23 cellular contexts compared by ENCODE assay signal in genomic region chr13:33445476-33445875, GRCh38.
DNase-seq lines count a peak whose midpoint lies in the region; ATAC-seq, FAIRE-seq and TF ChIP-seq lines count a peak whose summit lies in the region.
"Had no signal": no experiment of that assay in that cellular context is flagged by ENCODE, and none has a peak within 500 bp of the region (broad histone marks: within the 10 kb centered on the region; RNA-seq: fewer than 3 reads in every experiment).

No MANE protein-coding gene starts in this region.

- H3K36me3 ChIP-seq in HepG2 (replicated peaks in 1 of 2; ENCODE audit: control insufficient read depth in 1 of 2, insufficient read depth in 2 of 2, low read length in 2 of 2) (0 out of 5 replicates have a peak, but pooled peaks cover 0 to 1% of the 10 kb centered on the region in 2 experiments), right lobe of liver (no peaks in the 10 kb centered on the region), keratinocyte (ENCODE audit: control insufficient read depth in 2 of 2, extremely low read depth in 1 of 2, insufficient read depth in 2 of 2, low read length in 2 of 2) (no peaks in the 10 kb centered on the region), tibial nerve (no peaks in the 10 kb centered on the region)
- H3K36me3 ChIP-seq: BLaER1 treated with 17β-estradiol and CSF1 and Interleukin-3, amounts not matched to agents 10 nM and 100 nM; SJCRH30 had no signal

- in situ Hi-C loops in HepG2 (cut with HindIII; ENCODE audit: extremely low pct_ligation_motif_present, low pct_unique_long_range_greater_than_20kb): no loop called here

- TF ChIP-seq POLR2A in HepG2 (IDR thresholded peaks at IDR 0.05; ENCODE audit: insufficient read depth in 1 of 2, low read depth in 2 of 2, low read length in 2 of 2): no peak
- TF ChIP-seq POLR2A in right lobe of liver (IDR thresholded peaks at IDR 0.05): no peak
- no peak for TF ChIP-seq POLR2A in tibial nerve (IDR thresholded peaks at IDR 0.05)

- H2AFZ ChIP-seq in HepG2 (ENCODE audit: low read length) (no peak overlapping the region), keratinocyte (ENCODE audit: control insufficient read depth, low read length) (peak overlapping the region; percentile 8)

- dilution Hi-C loops in keratinocyte (cut with MboI; ENCODE audit: extremely low pct_ligation_motif_present, low sequenced_read_pairs): no loop called here

- CTCF ChIA-PET in HepG2 (lab: Yijun Ruan, JAX; ENCODE audit: low intra/inter-chr PET ratio, low total read pairs): no interaction called here

- H3K79me2 ChIP-seq in HepG2 (ENCODE audit: insufficient read depth, low read length) (no peaks in the 10 kb centered on the region), keratinocyte (ENCODE audit: control insufficient read depth, insufficient read depth, low read length) (no peaks in the 10 kb centered on the region)

- no peak for ATAC-seq in HepG2
- ATAC-seq in right lobe of liver: no peak
- no peak for ATAC-seq in stimulated activated naive CD8-positive, alpha-beta T cell treated with anti-CD3 and anti-CD28 coated beads, Interleukin-15, amount 100 ng/mL, for 72 hours
- ATAC-seq in activated T-cell treated with anti-CD3 and anti-CD28 coated beads, Interleukin-2, amount 50 U/mL, for 72 hours (replicated peaks in 1 of 2): no peak
- ATAC-seq: A549; CD8-positive, alpha-beta T cell; HCT116 had no signal

- H3K4me3 Mint-ChIP-seq in stimulated activated naive CD8-positive, alpha-beta T cell treated with anti-CD3 and anti-CD28 coated beads, Interleukin-15, amount 100 ng/mL, for 72 hours: no peak overlapping the region
- H3K4me3 Mint-ChIP-seq in activated T-cell treated with anti-CD3 and anti-CD28 coated beads, Interleukin-2, amount 50 U/mL, for 72 hours: no peak overlapping the region
- H3K4me3 Mint-ChIP-seq: CD8-positive, alpha-beta T cell had no signal

- no peak for TF ChIP-seq RAD21 in HepG2 (CRISPR knock-in tag; IDR thresholded peaks at IDR 0.05)

- H3K9ac ChIP-seq in HepG2 (ENCODE audit: insufficient read depth, low read depth, low read length) (no peak overlapping the region), keratinocyte (ENCODE audit: control insufficient read depth, extremely low read depth, insufficient read depth, low read length) (no peak overlapping the region)
- H3K9ac ChIP-seq: BLaER1 treated with 17β-estradiol and CSF1 and Interleukin-3, amounts not matched to agents 10 nM and 100 nM had no signal

- DNase-seq in HepG2 (ENCODE audit: low spot score): no peak
- DNase-seq in right lobe of liver: no peak
- peak; percentile 68 for DNase-seq in NCI-H748 treated with DMSO at 0.1 percent for 48 hours (lab: John Stamatoyannopoulos, UW)
- no peak for DNase-seq in keratinocyte (ENCODE audit: low read depth, low spot score)
- no peak for DNase-seq in stimulated activated naive CD8-positive, alpha-beta T cell treated with anti-CD3 and anti-CD28 coated beads, Interleukin-15, amount 100 ng/mL, for 72 hours
- no peak for DNase-seq in GDM1 (lab: John Stamatoyannopoulos, UW)
- no peak for DNase-seq in activated T-cell treated with anti-CD3 and anti-CD28 coated beads, Interleukin-2, amount 50 U/mL, for 72 hours
- DNase-seq in tibial nerve (ENCODE audit: low spot score in 2 of 2): no peak
- DNase-seq: CD8-positive, alpha-beta T cell; DMS79; GOT3; Kasumi-1; MM.1S; NCI-H1105 treated with DMSO at 0.1 percent for 48 hours; NCI-H187; NCI-H345; NCI-H524 treated with DMSO at 0.1 percent for 48 hours; OCI-M1 had no signal

- FAIRE-seq in HepG2 (lab: Jason Lieb, UNC) (no peak), keratinocyte (lab: Jason Lieb, UNC) (no peak)
- FAIRE-seq: A549 had no signal

- TF ChIP-seq EP300 in HepG2 (IDR thresholded peaks at IDR 0.05; ENCODE audit: low read depth in 2 of 2, low read length in 2 of 2) (no peak), HepG2 (CRISPR knock-in tag; IDR thresholded peaks at IDR 0.05; ENCODE audit: borderline replicate concordance) (no peak), tibial nerve (IDR thresholded peaks at IDR 0.05) (no peak)

- H3K9me1 ChIP-seq in keratinocyte (ENCODE audit: control insufficient read depth, extremely low read depth, insufficient read depth, low read length): no peaks in the 10 kb centered on the region

- H3K4me2 ChIP-seq in HepG2 (ENCODE audit: low read depth, low read length) (no peak overlapping the region), keratinocyte (ENCODE audit: control insufficient read depth, extremely low read depth, insufficient read depth, low read depth, low read length) (no peak overlapping the region)
- H3K4me2 ChIP-seq: A549; BLaER1 treated with 17β-estradiol and CSF1 and Interleukin-3, amounts not matched to agents 10 nM and 100 nM had no signal

- no TSS peak for BruUV-seq in HepG2 (replicated peaks; lab: Mats Ljungman, UMichigan)

- H3K36me3 Mint-ChIP-seq in activated T-cell treated with anti-CD3 and anti-CD28 coated beads, Interleukin-2, amount 50 U/mL, for 72 hours (ENCODE audit: insufficient read depth in 2 of 2): no peaks in the 10 kb centered on the region
- H3K36me3 Mint-ChIP-seq: CD8-positive, alpha-beta T cell had no signal

- H3K27ac ChIP-seq in HepG2 (ENCODE audit: extremely low read length, insufficient read depth, low read length) (no peak overlapping the region), right lobe of liver (no peak overlapping the region), keratinocyte (ENCODE audit: control insufficient read depth, insufficient read depth, low read length) (no peak overlapping the region), tibial nerve (no peak overlapping the region)
- H3K27ac ChIP-seq: A549; BLaER1 treated with 17β-estradiol and CSF1 and Interleukin-3, amounts not matched to agents 10 nM and 100 nM; RWPE1; SJCRH30 had no signal

- no peaks in the 10 kb centered on the region for H3K27me3 Mint-ChIP-seq in stimulated activated naive CD8-positive, alpha-beta T cell treated with anti-CD3 and anti-CD28 coated beads, Interleukin-15, amount 100 ng/mL, for 72 hours
- H3K27me3 Mint-ChIP-seq in activated T-cell treated with anti-CD3 and anti-CD28 coated beads, Interleukin-2, amount 50 U/mL, for 72 hours (ENCODE audit: low read depth): peaks cover 5% of the 10 kb centered on the region

- H3K27me3 ChIP-seq in HepG2 (ENCODE audit: control insufficient read depth in 1 of 2, insufficient read depth in 2 of 2, low read length in 2 of 2) (no peaks in the 10 kb centered on the region), right lobe of liver (no peaks in the 10 kb centered on the region), keratinocyte (ENCODE audit: control insufficient read depth, extremely low read depth, insufficient read depth, low read length) (no peaks in the 10 kb centered on the region), tibial nerve (no peaks in the 10 kb centered on the region)
- H3K27me3 ChIP-seq: BLaER1 treated with 17β-estradiol and CSF1 and Interleukin-3, amounts not matched to agents 10 nM and 100 nM; SJCRH30 had no signal

- WGBS in HepG2 (ENCODE audit: low lambda C conversion rate): 92% methylated on average over 4 of the region's 4 CpGs
- WGBS in right lobe of liver (ENCODE audit: insufficient coverage, low coverage, low lambda C conversion rate, missing lambda C conversion rate): 82% methylated on average over 4 of the region's 4 CpGs
- 77 to 79% methylated on average over 4 of the region's 4 CpGs for WGBS in tibial nerve, 2 donors

- H3K4me1 ChIP-seq in HepG2 (ENCODE audit: insufficient read depth, low read length) (peaks cover 19% of the 10 kb centered on the region), right lobe of liver (no peaks in the 10 kb centered on the region), keratinocyte (ENCODE audit: control insufficient read depth, extremely low read depth, insufficient read depth, low read length) (peaks cover 15% of the 10 kb centered on the region), tibial nerve (peaks cover 0 to 16% (median 4%) of the 10 kb centered on the region in 4 donors)
- H3K4me1 ChIP-seq: A549 had no signal

- POLR2A ChIA-PET in HepG2 (lab: Yijun Ruan, JAX): no interaction called here

- no peak for TF ChIP-seq CTCF in HepG2 (CRISPR knock-in tag; IDR thresholded peaks at IDR 0.05)
- no peak for TF ChIP-seq CTCF in right lobe of liver (IDR thresholded peaks at IDR 0.05)
- TF ChIP-seq CTCF in keratinocyte (optimal IDR thresholded peaks at IDR 0.05 in 1 of 3, IDR thresholded peaks at IDR 0.05 in 1 of 3, conservative IDR thresholded peaks at IDR 0.05 in 1 of 3; ENCODE audit: extremely low read depth in 1 of 3, insufficient read depth in 2 of 3, low read length in 3 of 3): no peak
- TF ChIP-seq CTCF in tibial nerve (IDR thresholded peaks at IDR 0.05): no peak

- H3K4me1 Mint-ChIP-seq in stimulated activated naive CD8-positive, alpha-beta T cell treated with anti-CD3 and anti-CD28 coated beads, Interleukin-15, amount 100 ng/mL, for 72 hours: no peaks in the 10 kb centered on the region
- no peaks in the 10 kb centered on the region for H3K4me1 Mint-ChIP-seq in activated T-cell treated with anti-CD3 and anti-CD28 coated beads, Interleukin-2, amount 50 U/mL, for 72 hours (ENCODE audit: low read depth)

- H3K9me3 Mint-ChIP-seq in stimulated activated naive CD8-positive, alpha-beta T cell treated with anti-CD3 and anti-CD28 coated beads, Interleukin-15, amount 100 ng/mL, for 72 hours: no peaks in the 10 kb centered on the region
- no peaks in the 10 kb centered on the region for H3K9me3 Mint-ChIP-seq in activated T-cell treated with anti-CD3 and anti-CD28 coated beads, Interleukin-2, amount 50 U/mL, for 72 hours
- H3K9me3 Mint-ChIP-seq: CD8-positive, alpha-beta T cell had no signal

- H4K20me1 ChIP-seq in HepG2 (ENCODE audit: insufficient read depth, low read length) (no peaks in the 10 kb centered on the region), keratinocyte (ENCODE audit: control insufficient read depth, extremely low read depth, insufficient read depth, low read length) (no peaks in the 10 kb centered on the region)
- H4K20me1 ChIP-seq: BLaER1 treated with 17β-estradiol and CSF1 and Interleukin-3, amounts not matched to agents 10 nM and 100 nM had no signal

- H3K9me3 ChIP-seq in HepG2 (ENCODE audit: low read length) (no peaks in the 10 kb centered on the region), right lobe of liver (no peaks in the 10 kb centered on the region), keratinocyte (ENCODE audit: control insufficient read depth, low read depth, low read length) (no peaks in the 10 kb centered on the region), tibial nerve (no peaks in the 10 kb centered on the region)
- H3K9me3 ChIP-seq: A549, SJCRH30 had no signal

- intact Hi-C loops in HepG2 (cut with micrococcal nuclease; ENCODE audit: unreplicated experiment) (loop anchor here (5.0 to 10.0 kb wide), 2 partner anchors 181 to 277 kb away; no protein-coding TSS in a partner anchor), right lobe of liver (cut with DNase I) (no loop called here)

- H3K4me3 ChIP-seq in HepG2 (replicated peaks in 1 of 3; ENCODE audit: insufficient read depth in 1 of 3, low read depth in 2 of 3, low read length in 3 of 3): no peak overlapping the region
- H3K4me3 ChIP-seq in right lobe of liver: no peak overlapping the region
- no peak overlapping the region for H3K4me3 ChIP-seq in keratinocyte (ENCODE audit: control insufficient read depth in 2 of 3, extremely low read depth in 1 of 3, insufficient read depth in 2 of 3, low read depth in 1 of 3, low read length in 3 of 3)
- no peak overlapping the region for H3K4me3 ChIP-seq in tibial nerve
- H3K4me3 ChIP-seq: A549; BLaER1 treated with 17β-estradiol and CSF1 and Interleukin-3, amounts not matched to agents 10 nM and 100 nM; SJCRH30 had no signal

- H3K27ac Mint-ChIP-seq in stimulated activated naive CD8-positive, alpha-beta T cell treated with anti-CD3 and anti-CD28 coated beads, Interleukin-15, amount 100 ng/mL, for 72 hours: no peak overlapping the region
- H3K27ac Mint-ChIP-seq in activated T-cell treated with anti-CD3 and anti-CD28 coated beads, Interleukin-2, amount 50 U/mL, for 72 hours: no peak overlapping the region
- H3K27ac Mint-ChIP-seq: CD8-positive, alpha-beta T cell had no signal
